21 cellular contexts compared by ENCODE assay signal in genomic region chr9:134916161-134916665, GRCh38. TPM values are rescaled to one million over a fixed set of nuclear protein-coding genes. Genes with fewer than 3 reads are reported as not detected.
"Had no signal": no experiment of that assay in that cellular context is flagged by ENCODE, and none has a peak within 500 bp of the region (broad histone marks: within the 10 kb centered on the region; RNA-seq: fewer than 3 reads in every experiment).

No MANE protein-coding gene starts in this region.

- H3K27ac ChIP-seq: body of pancreas, pancreas, SK-N-MC, testis had no signal

- H3K4me1 ChIP-seq: body of pancreas, pancreas, testis had no signal

- H3K27me3 ChIP-seq: body of pancreas, pancreas, testis had no signal

- H3K4me3 ChIP-seq: body of pancreas, pancreas, SK-N-MC, smooth muscle cell, testis had no signal

- DNase-seq: activated B cell treated with CpG ODN at 0.5 μM for 24 hours; activated CD4-positive, alpha-beta memory T cell treated with anti-CD3 and anti-CD28 coated beads for 36 hours; activated CD4-positive, alpha-beta T cell treated with anti-CD3 and anti-CD28 coated beads for 4 hours; activated naive CD4-positive, alpha-beta T cell treated with anti-CD3 and anti-CD28 coated beads for 36 hours; body of pancreas; central memory CD4-positive, alpha-beta T cell; cortex of kidney; effector CD8-positive, alpha-beta T cell; heart right ventricle; pancreas; stimulated activated CD4-positive, alpha-beta T cell treated with anti-CD3 and anti-CD28 coated beads, Interleukin-4, amount 100 ng/mL, for 24 hours; testis had no signal

- ATAC-seq: body of pancreas; esophagus mucosa; heart right ventricle; left colon; naive thymus-derived CD8-positive, alpha-beta T cell; pancreas; sciatic nerve; stimulated activated memory B cell treated with anti-CD40 and anti-IgM and Interleukin-4, amounts not matched to agents 10 μg/mL and 1 μg/mL and 100 μg/mL, for 72 hours; T-cell had no signal

- H3K9me3 ChIP-seq: pancreas, testis had no signal

- FAIRE-seq: pancreas had no signal

- H3K36me3 ChIP-seq: pancreas had no signal

- H3K4me2 ChIP-seq: smooth muscle cell had no signal

RNA-seq across cellular contexts. Expression of gene FCN1, which starts 1.5 kb away (rescaled TPM):
- total RNA-seq: activated CD4-positive, alpha-beta memory T cell treated with anti-CD3 and anti-CD28 coated beads for 36 hours; activated naive CD4-positive, alpha-beta T cell treated with anti-CD3 and anti-CD28 coated beads for 36 hours; body of pancreas; smooth muscle cell had no signal

RNA-seq across cellular contexts. Expression of gene FCN2, which starts 35.6 kb away (rescaled TPM):
- total RNA-seq: activated B cell treated with CpG ODN at 0.5 μM for 24 hours; activated CD4-positive, alpha-beta memory T cell treated with anti-CD3 and anti-CD28 coated beads for 36 hours; activated naive CD4-positive, alpha-beta T cell treated with anti-CD3 and anti-CD28 coated beads for 36 hours; body of pancreas; left colon; naive thymus-derived CD8-positive, alpha-beta T cell; sciatic nerve; smooth muscle cell; T-cell; urinary bladder had no signal
- polyA plus RNA-seq: naive thymus-derived CD8-positive, alpha-beta T cell; smooth muscle cell had no signal
